Comparison of ENCODE assay signal across 8 cellular contexts in the genomic region with DNA sequence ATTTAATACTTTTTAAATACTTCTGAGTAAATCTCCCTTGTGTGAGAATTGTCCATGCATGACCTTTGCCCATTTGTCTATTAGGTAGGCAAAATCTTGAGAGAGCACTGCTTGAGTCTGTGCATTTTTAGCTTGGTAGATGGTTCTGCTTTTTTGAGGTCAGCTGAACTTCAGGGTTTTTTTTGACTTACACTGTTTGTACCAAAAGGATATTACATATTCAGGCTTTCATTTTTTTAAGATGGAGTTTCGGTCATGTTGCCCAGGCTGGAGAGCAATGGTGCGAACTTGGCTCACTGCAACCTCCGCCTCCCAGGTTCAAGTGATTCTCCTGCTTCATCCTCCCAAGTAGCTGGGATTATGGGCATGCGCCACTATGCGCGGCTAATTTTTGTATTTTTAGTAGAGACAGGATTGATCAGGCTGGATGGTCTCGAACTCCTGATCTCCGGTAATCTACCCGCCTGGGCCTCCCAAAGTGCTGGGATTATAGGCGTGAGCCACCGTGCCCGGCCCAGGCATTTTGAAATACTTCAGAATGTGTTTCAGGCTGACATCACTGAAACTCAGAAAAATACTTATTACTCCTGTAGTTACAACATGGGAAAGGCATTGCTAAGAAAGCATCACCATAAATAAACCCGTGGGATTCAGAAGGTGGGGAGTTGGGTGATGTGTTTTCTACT. TPM values are rescaled to one million over a fixed set of nuclear protein-coding genes. Genes with fewer than 3 reads are reported as not detected.
A peak's percentile ranks its signal among the peaks of the same experiment; 100 is the strongest.
DNase-seq lines count a peak whose midpoint lies in the region; ATAC-seq lines count a peak whose summit lies in the region.

No MANE protein-coding gene starts in this region.

- H3K4me1 Mint-ChIP-seq in activated T-cell treated with anti-CD3 and anti-CD28 coated beads, Interleukin-2, amount 50 U/mL, for 4 hours (ENCODE audit: low read depth), result peaks cover 73% of the 10 kb centered on the region

- peak overlapping the region; percentile 8 for H3K27ac ChIP-seq in muscle layer of duodenum (ENCODE audit: low read length)

- DNase-seq in OCI-M1 (lab: John Stamatoyannopoulos, UW) (peak; percentile 43), NCI-H748 (lab: John Stamatoyannopoulos, UW; ENCODE audit: unreplicated experiment) (no peak)
- no peak for DNase-seq in stimulated activated CD4-positive, alpha-beta T cell treated with anti-CD3 and anti-CD28 coated beads, Interleukin-12 subunit alpha, Interleukin-12 subunit beta, amount 100 ng/mL, for 4 hours
- no peak for DNase-seq in stimulated activated CD4-positive, alpha-beta T cell treated with anti-CD3 and anti-CD28 coated beads, Interleukin-2, amount 100 ng/mL, for 24 hours
- DNase-seq in activated T-cell treated with anti-CD3 and anti-CD28 coated beads, Interleukin-2, amount 50 U/mL, for 4 hours, result no peak

- H3K4me3 Mint-ChIP-seq in activated T-cell treated with anti-CD3 and anti-CD28 coated beads, Interleukin-2, amount 50 U/mL, for 4 hours, result no peak overlapping the region

- H3K27me3 Mint-ChIP-seq in activated T-cell treated with anti-CD3 and anti-CD28 coated beads, Interleukin-2, amount 50 U/mL, for 4 hours (ENCODE audit: low read depth), result no peaks in the 10 kb centered on the region

- H3K4me1 ChIP-seq in muscle layer of duodenum (ENCODE audit: control insufficient read depth in 1 of 2, insufficient read depth in 2 of 2, low read length in 2 of 2), result peaks cover 2 to 39% of the 10 kb centered on the region in 2 donors

- H3K4me3 ChIP-seq in muscle layer of duodenum (ENCODE audit: low read depth in 1 of 2, low read length in 2 of 2), result no peak overlapping the region

- H3K9me3 Mint-ChIP-seq in activated T-cell treated with anti-CD3 and anti-CD28 coated beads, Interleukin-2, amount 50 U/mL, for 4 hours, result no peaks in the 10 kb centered on the region

- no peaks in the 10 kb centered on the region for H3K27me3 ChIP-seq in muscle layer of duodenum (ENCODE audit: low read depth, low read length)

- ATAC-seq in GM18870 (IDR thresholded peaks at IDR 0.05; ENCODE audit: unreplicated experiment) (peak; percentile 81), HG02763 (IDR thresholded peaks at IDR 0.05; ENCODE audit: unreplicated experiment) (peak; percentile 64)
- no peak for ATAC-seq in activated T-cell treated with anti-CD3 and anti-CD28 coated beads, Interleukin-2, amount 50 U/mL, for 4 hours

- no peaks in the 10 kb centered on the region for H3K36me3 ChIP-seq in muscle layer of duodenum (ENCODE audit: control insufficient read depth in 1 of 2, insufficient read depth in 2 of 2, low read length in 2 of 2)

- no peaks in the 10 kb centered on the region for H3K9me3 ChIP-seq in muscle layer of duodenum (ENCODE audit: control insufficient read depth in 1 of 2, low read length in 2 of 2)

- peaks cover 5% of the 10 kb centered on the region for H3K36me3 Mint-ChIP-seq in activated T-cell treated with anti-CD3 and anti-CD28 coated beads, Interleukin-2, amount 50 U/mL, for 4 hours (ENCODE audit: insufficient read depth)

RNA-seq across cellular contexts. Expression of gene RASSF3, which starts 11.1 kb away (rescaled TPM):
- total RNA-seq in activated T-cell treated with anti-CD3 and anti-CD28 coated beads, Interleukin-2, amount 50 U/mL, for 4 hours, result 10 to 100 TPM; 44.2 to 47.6 (median 46.2) TPM

Comparison
In these comparisons a context has a peak if more than half of its experiments do, and no peak if none do; other contexts are left out.
1. ATAC-seq: peak in GM18870 (single experiment) and HG02763 (single experiment); none in activated T-cell treated with anti-CD3 and anti-CD28 coated beads, Interleukin-2, amount 50 U/mL, for 4 hours (0 of 2).